In the genomic region with DNA sequence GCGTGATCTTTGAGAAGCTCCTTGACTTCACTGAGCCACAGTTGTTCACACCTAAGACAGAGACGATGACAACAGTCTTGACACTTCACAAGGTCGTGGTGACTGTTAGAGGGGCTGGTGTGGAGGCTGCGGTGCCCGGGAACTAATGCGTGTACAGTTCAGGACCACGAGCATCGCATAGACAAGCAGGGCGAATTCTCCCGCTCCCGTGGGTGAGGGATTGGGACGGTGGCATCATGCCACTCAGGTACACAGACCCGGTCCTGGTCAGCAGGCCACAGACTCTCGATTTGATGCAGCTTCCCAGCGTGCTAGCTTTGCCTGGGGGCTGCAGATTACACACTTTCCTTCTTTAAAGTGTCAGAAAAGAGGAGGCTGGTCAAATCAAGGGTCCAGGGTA, we compare ENCODE assay signal across 20 cellular contexts. TPM values are rescaled to one million over a fixed set of nuclear protein-coding genes. Genes with fewer than 3 reads are reported as not detected.
DNase-seq lines count a peak whose midpoint lies in the region; ATAC-seq, FAIRE-seq and TF ChIP-seq lines count a peak whose summit lies in the region.
"Had no signal": no experiment of that assay in that cellular context is flagged by ENCODE, and none has a peak within 500 bp of the region (broad histone marks: within the 10 kb centered on the region; RNA-seq: fewer than 3 reads in every experiment).

No MANE protein-coding gene starts in this region.

- H3K14ac ChIP-seq in neuronal stem cell (ENCODE audit: low read length): no peak overlapping the region

- no peak overlapping the region for H2BK12ac ChIP-seq in neuronal stem cell (ENCODE audit: low read length)

- no CpG with 5 or more reads among the region's 15 CpGs for WGBS in neuronal stem cell (ENCODE audit: extremely low coverage in 2 of 2, insufficient read length in 2 of 2, insufficient replicate concordance in 1 of 2), 2 donors
- WGBS in testis, 2 donors: 89 to 93% methylated on average over 15 of the region's 15 CpGs
- 92 to 94% methylated on average over 15 of the region's 15 CpGs for WGBS in pancreas, 2 donors

- H2AFZ ChIP-seq in neuronal stem cell (ENCODE audit: low read length): no peak overlapping the region
- H2AFZ ChIP-seq: hepatocyte had no signal

- no peak overlapping the region for H3K4me2 ChIP-seq in neuronal stem cell (ENCODE audit: insufficient read depth, low read length, poor library complexity, severe bottlenecking)

- peak overlapping the region; percentile 12 for H2AK5ac ChIP-seq in neuronal stem cell (ENCODE audit: low read depth, low read length)

- peaks cover 16 to 33% of the 10 kb centered on the region in 2 donors for H3K4me1 Mint-ChIP-seq in natural killer cell
- H3K4me1 Mint-ChIP-seq in natural killer cell treated with Interleukin-12 subunit alpha and Interleukin-12 subunit beta and Interleukin-15 and Interleukin-18, amount 100 ng/mL, for 72 hours (ENCODE audit: low read depth in 2 of 2): peaks cover 5 to 18% of the 10 kb centered on the region in 2 donors

- H3K27ac ChIP-seq in dorsolateral prefrontal cortex: peak overlapping the region in 49 of 59 donors; percentile 6 to 100 (median 98)
- H3K27ac ChIP-seq in neuronal stem cell (replicated peaks; ENCODE audit: low read length): no peak overlapping the region
- peak overlapping the region in 1 of 2 donors; percentile 93 for H3K27ac ChIP-seq in testis
- H3K27ac ChIP-seq in pancreas: no peak overlapping the region

- no peak overlapping the region for H3K27ac Mint-ChIP-seq in natural killer cell
- no peak overlapping the region for H3K27ac Mint-ChIP-seq in natural killer cell treated with Interleukin-12 subunit alpha and Interleukin-12 subunit beta and Interleukin-15 and Interleukin-18, amount 100 ng/mL, for 72 hours
- H3K27ac Mint-ChIP-seq: activated CD8-positive, alpha-beta memory T cell treated with anti-CD3 and anti-CD28 coated beads, Interleukin-2, amount 10 ng/mL, durations not matched to agents 7 days and 5 days; stimulated activated naive B cell treated with anti-CD40 and anti-IgM and Interleukin-4, amounts not matched to agents 10 μg/mL and 1 μg/mL and 100 μg/mL, for 72 hours had no signal

- H3K9me3 ChIP-seq in neuronal stem cell (replicated peaks in 1 of 2; ENCODE audit: control insufficient read depth in 2 of 2, insufficient read depth in 1 of 2, low read depth in 1 of 2, low read length in 2 of 2) (peaks cover 0 to 2% of the 10 kb centered on the region in 2 donors), testis (no peaks in the 10 kb centered on the region), pancreas (no peaks in the 10 kb centered on the region)

- no peak overlapping the region for H4K91ac ChIP-seq in neuronal stem cell (ENCODE audit: low read depth, low read length, poor library complexity)

- peak overlapping the region; percentile 5 for H3K23ac ChIP-seq in neuronal stem cell (ENCODE audit: low read depth, low read length, poor library complexity)

- no peak overlapping the region for H3K4ac ChIP-seq in neuronal stem cell (ENCODE audit: low read length)

- no peak for FAIRE-seq in pancreas (lab: Jason Lieb, UNC)
- FAIRE-seq: GM18507, keratinocyte had no signal

- ATAC-seq in natural killer cell: no peak
- ATAC-seq in natural killer cell treated with Interleukin-12 subunit alpha and Interleukin-12 subunit beta and Interleukin-15 and Interleukin-18, amount 100 ng/mL, for 72 hours: no peak
- no peak for ATAC-seq in GM18861 (IDR thresholded peaks at IDR 0.05; ENCODE audit: unreplicated experiment)
- ATAC-seq in pancreas: no peak
- ATAC-seq: activated CD8-positive, alpha-beta memory T cell treated with anti-CD3 and anti-CD28 coated beads, Interleukin-2, amount 10 ng/mL, durations not matched to agents 7 days and 5 days; right cardiac atrium; stimulated activated naive B cell treated with anti-CD40 and anti-IgM and Interleukin-4, amounts not matched to agents 10 μg/mL and 1 μg/mL and 100 μg/mL, for 72 hours had no signal

- H4K8ac ChIP-seq in neuronal stem cell (ENCODE audit: low read depth, low read length): no peak overlapping the region

- peak overlapping the region; percentile 2 for H3K9ac ChIP-seq in neuronal stem cell (ENCODE audit: low read depth, low read length, poor library complexity)

- no peak overlapping the region for H2BK5ac ChIP-seq in neuronal stem cell (ENCODE audit: low read length)

- H3K4me3 Mint-ChIP-seq in natural killer cell: peak overlapping the region; percentile 10
- H3K4me3 Mint-ChIP-seq in natural killer cell treated with Interleukin-12 subunit alpha and Interleukin-12 subunit beta and Interleukin-15 and Interleukin-18, amount 100 ng/mL, for 72 hours: no peak overlapping the region
- H3K4me3 Mint-ChIP-seq: activated CD8-positive, alpha-beta memory T cell treated with anti-CD3 and anti-CD28 coated beads, Interleukin-2, amount 10 ng/mL, durations not matched to agents 7 days and 5 days; H9 had no signal

- no peak overlapping the region for H3K18ac ChIP-seq in neuronal stem cell (ENCODE audit: low read length)

- no peaks in the 10 kb centered on the region for H3K9me3 Mint-ChIP-seq in natural killer cell
- no peaks in the 10 kb centered on the region for H3K9me3 Mint-ChIP-seq in natural killer cell treated with Interleukin-12 subunit alpha and Interleukin-12 subunit beta and Interleukin-15 and Interleukin-18, amount 100 ng/mL, for 72 hours
- H3K9me3 Mint-ChIP-seq: H9; IgD-negative memory B cell; stimulated activated naive B cell treated with anti-CD40 and anti-IgM and Interleukin-4, amounts not matched to agents 10 μg/mL and 1 μg/mL and 100 μg/mL, for 72 hours had no signal

- H3K4me3 ChIP-seq in dorsolateral prefrontal cortex (no peak overlapping the region), neuronal stem cell (ENCODE audit: low read length in 2 of 2) (peak overlapping the region in 1 of 2 donors; percentile 2), testis (no peak overlapping the region), pancreas (no peak overlapping the region)
- H3K4me3 ChIP-seq: hepatocyte had no signal

- peaks cover 9 to 29% of the 10 kb centered on the region in 2 donors for H3K4me1 ChIP-seq in neuronal stem cell (ENCODE audit: control insufficient read depth in 2 of 2, insufficient read depth in 1 of 2, low read depth in 1 of 2, low read length in 2 of 2)
- peaks cover 67% of the 10 kb centered on the region for H3K4me1 ChIP-seq in testis
- peaks cover 32 to 38% (median 33%) of the 10 kb centered on the region in 3 donors for H3K4me1 ChIP-seq in pancreas

- peaks cover 6 to 17% of the 10 kb centered on the region in 2 donors for H3K36me3 ChIP-seq in neuronal stem cell (replicated peaks in 1 of 2; ENCODE audit: control insufficient read depth in 2 of 2, insufficient read depth in 2 of 2, low read length in 2 of 2)
- no peaks in the 10 kb centered on the region for H3K36me3 ChIP-seq in testis (ENCODE audit: low read depth, missing control alignments)
- H3K36me3 ChIP-seq in pancreas: no peaks in the 10 kb centered on the region

- TF ChIP-seq CTCF in natural killer cell (IDR thresholded peaks at IDR 0.05): no peak
- TF ChIP-seq CTCF in dorsolateral prefrontal cortex (IDR thresholded peaks at IDR 0.05 in 54 of 56, conservative IDR thresholded peaks at IDR 0.05 in 2 of 56; ENCODE audit: low read depth in 1 of 56, partially characterized antibody in 56 of 56): no peak
- TF ChIP-seq CTCF in testis (IDR thresholded peaks at IDR 0.05): no peak
- no peak for TF ChIP-seq CTCF in pancreas (IDR thresholded peaks at IDR 0.05)

- no peak overlapping the region for H2BK120ac ChIP-seq in neuronal stem cell (ENCODE audit: low read depth, low read length)

- no peak for TF ChIP-seq POLR2A in testis (IDR thresholded peaks at IDR 0.05)

- H3K27me3 ChIP-seq in dorsolateral prefrontal cortex (no peaks in the 10 kb centered on the region), neuronal stem cell (ENCODE audit: control insufficient read depth in 3 of 3, insufficient read depth in 3 of 3, low read depth in 1 of 3, low read length in 3 of 3) (no peaks in the 10 kb centered on the region), testis (no peaks in the 10 kb centered on the region), pancreas (no peaks in the 10 kb centered on the region)
- H3K27me3 ChIP-seq: hepatocyte had no signal

- no peak overlapping the region for H2BK15ac ChIP-seq in neuronal stem cell (ENCODE audit: low read length)

- intact Hi-C loops in natural killer cell (cut with micrococcal nuclease): no loop called here
- intact Hi-C loops in dorsolateral prefrontal cortex (cut with DNase I): no loop called here
- intact Hi-C loops in testis (cut with DNase I; ENCODE audit: low total_unique reads): no loop called here
- intact Hi-C loops in pancreas (cut with DNase I): loop anchor here in 2 of 3 donors (10.0 kb wide), 1 partner anchor 47 kb away; a partner anchor contains a TSS

- DNase-seq in natural killer cell (no peak), dorsolateral prefrontal cortex (no peak), neuronal stem cell (ENCODE audit: low spot score) (no peak), UCSD-AML1 (lab: John Stamatoyannopoulos, UW; ENCODE audit: unreplicated experiment) (no peak), testis (no peak), pancreas (no peak)
- DNase-seq in natural killer cell treated with Interleukin-12 subunit alpha and Interleukin-12 subunit beta and Interleukin-15 and Interleukin-18, amount 100 ng/mL, for 72 hours (ENCODE audit: low spot score): no peak
- DNase-seq: activated CD8-positive, alpha-beta memory T cell treated with anti-CD3 and anti-CD28 coated beads, Interleukin-2, amount 10 ng/mL, durations not matched to agents 7 days and 5 days; amygdala; COR-L47; H9; NCI-H2029 treated with DMSO at 0.1 percent for 48 hours; Right ventricle myocardium superior; stimulated activated naive B cell treated with anti-CD40 and anti-IgM and Interleukin-4, amounts not matched to agents 10 μg/mL and 1 μg/mL and 100 μg/mL, for 72 hours had no signal

- H3K79me1 ChIP-seq in neuronal stem cell (ENCODE audit: low read depth, low read length): peaks cover 14% of the 10 kb centered on the region

- no peaks in the 10 kb centered on the region for H3K36me3 Mint-ChIP-seq in natural killer cell
- H3K36me3 Mint-ChIP-seq in natural killer cell treated with Interleukin-12 subunit alpha and Interleukin-12 subunit beta and Interleukin-15 and Interleukin-18, amount 100 ng/mL, for 72 hours: no peaks in the 10 kb centered on the region
- H3K36me3 Mint-ChIP-seq: activated CD8-positive, alpha-beta memory T cell treated with anti-CD3 and anti-CD28 coated beads, Interleukin-2, amount 10 ng/mL, durations not matched to agents 7 days and 5 days had no signal

- H3K27me3 Mint-ChIP-seq in natural killer cell (ENCODE audit: low read depth in 2 of 2): peaks cover 15 to 20% of the 10 kb centered on the region in 2 donors
- H3K27me3 Mint-ChIP-seq in natural killer cell treated with Interleukin-12 subunit alpha and Interleukin-12 subunit beta and Interleukin-15 and Interleukin-18, amount 100 ng/mL, for 72 hours: peaks cover 15 to 19% of the 10 kb centered on the region in 2 donors

RNA-seq across cellular contexts. Expression of a gene that starts 24.7 kb away (rescaled TPM):
- total RNA-seq in natural killer cell: 1 to 10 TPM in 2 of 3 donors, under 1 TPM in 1; 0.52 to 2.7 (median 2.1) TPM
- total RNA-seq in natural killer cell treated with Interleukin-12 subunit alpha and Interleukin-12 subunit beta and Interleukin-15 and Interleukin-18, amount 100 ng/mL, for 72 hours: not detected
- total RNA-seq in dorsolateral prefrontal cortex: 10 to 100 TPM in 17 of 120 experiments, 1 to 10 TPM in 103; 2.1 to 18.2 (median 6.7) TPM
- 0.01 TPM for polyA plus RNA-seq in neuronal stem cell (2013, experiment 1 of 2)
- 0.03 TPM for polyA plus RNA-seq in neuronal stem cell (2013, experiment 2 of 2)
- 10 to 100 TPM; 32.3 to 77.1 TPM for total RNA-seq in testis
- 100 TPM for polyA plus RNA-seq in testis (ENCODE audit: insufficient read depth, low read depth, low replicate concordance)
- 1 to 10 TPM in 5 of 6 donors, under 1 TPM in 1; 0.87 to 5.1 (median 2.7) TPM for total RNA-seq in pancreas
- 1 to 10 TPM in 1 of 2 donors, under 1 TPM in 1; 0.21 to 4.1 TPM for polyA plus RNA-seq in pancreas
- polyA plus RNA-seq: keratinocyte had no signal

RNA-seq across cellular contexts. Expression of a gene that starts 37.6 kb away (rescaled TPM):
- total RNA-seq in natural killer cell: 100 to 1,000 TPM; 241 to 304 (median 270) TPM
- total RNA-seq in natural killer cell treated with Interleukin-12 subunit alpha and Interleukin-12 subunit beta and Interleukin-15 and Interleukin-18, amount 100 ng/mL, for 72 hours: 100 to 1,000 TPM in 1 of 2 donors, 10 to 100 TPM in 1; 75.2 to 154 TPM
- total RNA-seq in dorsolateral prefrontal cortex: 10 to 100 TPM; 39.1 to 90.9 (median 60.5) TPM
- 21.1 TPM for polyA plus RNA-seq in neuronal stem cell (2013, experiment 1 of 2)
- 23.6 TPM for polyA plus RNA-seq in neuronal stem cell (2013, experiment 2 of 2)
- 10 to 100 TPM; 77.5 to 79.8 TPM for total RNA-seq in testis
- 32.8 TPM for polyA plus RNA-seq in testis (ENCODE audit: insufficient read depth, low read depth, low replicate concordance)
- 10 to 100 TPM; 31.2 to 58.3 (median 35.8) TPM for total RNA-seq in pancreas
- 10 to 100 TPM; 33.1 to 41.8 TPM for polyA plus RNA-seq in pancreas

RNA-seq across cellular contexts. Expression of a gene that starts 46.9 kb away (rescaled TPM):
- total RNA-seq in natural killer cell (1 to 10 TPM; 3.6 to 8.2 (median 7.1) TPM), dorsolateral prefrontal cortex (100 to 1,000 TPM in 119 of 120 experiments, 10 to 100 TPM in 1; 97.8 to 275 (median 166) TPM), testis (100 to 1,000 TPM; 262 to 482 TPM), pancreas (100 to 1,000 TPM in 1 of 6 donors, 10 to 100 TPM in 5; 39.9 to 128 (median 57.6) TPM)
- total RNA-seq in natural killer cell treated with Interleukin-12 subunit alpha and Interleukin-12 subunit beta and Interleukin-15 and Interleukin-18, amount 100 ng/mL, for 72 hours: under 1 TPM in 1 of 2 donors, not detected in 1; 0.43 TPM
- 45.1 TPM for polyA plus RNA-seq in neuronal stem cell (2013, experiment 1 of 2)
- polyA plus RNA-seq in neuronal stem cell (2013, experiment 2 of 2): 45.9 TPM
- polyA plus RNA-seq in testis (ENCODE audit: insufficient read depth, low read depth, low replicate concordance) (465 TPM), pancreas (10 to 100 TPM; 22.2 to 42.7 TPM)

Comparison
In these comparisons a context has a peak if more than half of its experiments do, and no peak if none do; other contexts are left out.
1. H3K27ac ChIP-seq: peak in dorsolateral prefrontal cortex (49 of 59); none in neuronal stem cell (single experiment) and pancreas (0 of 4).
2. RNA of a gene that starts 46.9 kb away (total RNA-seq): 262 to 482 TPM in testis, 97.8 to 275 TPM in dorsolateral prefrontal cortex and 39.9 to 128 TPM in pancreas; 3.6 to 8.2 TPM in natural killer cell and 0.43 TPM in natural killer cell treated with Interleukin-12 subunit alpha and Interleukin-12 subunit beta and Interleukin-15 and Interleukin-18, amount 100 ng/mL, for 72 hours; every median in the first group is over 4 times any median in the second.
3. intact Hi-C loops: an anchor here in pancreas (10.0 kb wide); none called in natural killer cell, dorsolateral prefrontal cortex and testis.